21 cellular contexts compared by ENCODE assay signal in the genomic region with DNA sequence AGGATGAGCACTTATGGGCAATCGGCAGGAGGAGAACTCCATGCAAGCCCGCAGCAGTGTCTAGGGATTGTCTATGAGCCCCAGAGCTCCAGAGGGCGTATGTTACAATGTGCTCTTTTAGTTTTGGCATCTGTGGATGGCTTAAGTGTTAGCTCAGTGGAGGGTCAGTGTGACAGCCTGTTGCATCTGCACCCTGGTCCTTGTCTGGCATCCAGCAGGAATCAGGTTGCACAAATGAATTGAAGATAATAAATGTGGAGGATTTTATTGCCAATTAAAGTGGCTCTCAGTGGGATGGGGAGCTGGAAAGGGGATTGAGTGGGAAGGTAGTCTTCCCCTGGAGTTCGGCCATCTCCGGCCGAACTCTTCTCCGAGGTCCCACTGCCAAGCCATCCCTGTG. TPM values are rescaled to one million over a fixed set of nuclear protein-coding genes. Genes with fewer than 3 reads are reported as not detected.
DNase-seq lines count a peak whose midpoint lies in the region; ATAC-seq, FAIRE-seq and TF ChIP-seq lines count a peak whose summit lies in the region.
"Had no signal": no experiment of that assay in that cellular context is flagged by ENCODE, and none has a peak within 500 bp of the region (broad histone marks: within the 10 kb centered on the region; RNA-seq: fewer than 3 reads in every experiment).

No MANE protein-coding gene starts in this region.

- FAIRE-seq in astrocyte (lab: Jason Lieb, UNC): no peak
- FAIRE-seq in keratinocyte (lab: Jason Lieb, UNC): peak; percentile 5
- FAIRE-seq: D721Med, G401.6, GM12891, GM18507 had no signal

- H3K9me3 ChIP-seq in HEK293 (ENCODE audit: control insufficient read depth, insufficient read depth, low read depth, low read length): no peaks in the 10 kb centered on the region
- no peaks in the 10 kb centered on the region for H3K9me3 ChIP-seq in astrocyte (ENCODE audit: insufficient read depth, low read depth, low read length)
- no peaks in the 10 kb centered on the region for H3K9me3 ChIP-seq in keratinocyte (ENCODE audit: control insufficient read depth, low read depth, low read length)
- H3K9me3 ChIP-seq: BE2C had no signal

- peaks cover 76% of the 10 kb centered on the region for H3K79me2 ChIP-seq in astrocyte (ENCODE audit: insufficient read depth, low read length)
- no peaks in the 10 kb centered on the region for H3K79me2 ChIP-seq in keratinocyte (ENCODE audit: control insufficient read depth, insufficient read depth, low read length)

- H3K4me3 Mint-ChIP-seq in astrocyte (ENCODE audit: unreplicated experiment) (no peak overlapping the region), progenitor cell of endocrine pancreas (ENCODE audit: low read depth) (no peak overlapping the region), Calu3 (ENCODE audit: low read depth, unreplicated experiment) (no peak overlapping the region)
- H3K4me3 Mint-ChIP-seq: CD4-positive, CD25-positive, alpha-beta regulatory T cell; CD8-positive, alpha-beta memory T cell had no signal

- peaks cover 2% of the 10 kb centered on the region for H3K9me3 Mint-ChIP-seq in astrocyte (ENCODE audit: unreplicated experiment)
- peaks cover 13% of the 10 kb centered on the region for H3K9me3 Mint-ChIP-seq in progenitor cell of endocrine pancreas (ENCODE audit: low read depth)
- no peaks in the 10 kb centered on the region for H3K9me3 Mint-ChIP-seq in Calu3 (ENCODE audit: low read depth, unreplicated experiment)

- H3K4me1 Mint-ChIP-seq in astrocyte (ENCODE audit: low read depth, unreplicated experiment) (peaks cover 54% of the 10 kb centered on the region), progenitor cell of endocrine pancreas (ENCODE audit: low read depth) (peaks cover 7% of the 10 kb centered on the region), Calu3 (ENCODE audit: low read depth, unreplicated experiment) (peaks cover 21% of the 10 kb centered on the region)
- H3K4me1 Mint-ChIP-seq: CD4-positive, CD25-positive, alpha-beta regulatory T cell; CD8-positive, alpha-beta memory T cell had no signal

- no peaks in the 10 kb centered on the region for H3K9me1 ChIP-seq in keratinocyte (ENCODE audit: control insufficient read depth, extremely low read depth, insufficient read depth, low read length)

- H3K27ac Mint-ChIP-seq in astrocyte (ENCODE audit: unreplicated experiment): peak overlapping the region; percentile 82
- peak overlapping the region; percentile 6 for H3K27ac Mint-ChIP-seq in progenitor cell of endocrine pancreas
- H3K27ac Mint-ChIP-seq in Calu3 (ENCODE audit: unreplicated experiment): no peak overlapping the region
- H3K27ac Mint-ChIP-seq: CD4-positive, CD25-positive, alpha-beta regulatory T cell; CD8-positive, alpha-beta memory T cell had no signal

- no peak overlapping the region for H3K27ac ChIP-seq in HEK293 (ENCODE audit: extremely low read depth, low read depth, low read length)
- no peak overlapping the region for H3K27ac ChIP-seq in astrocyte (ENCODE audit: low read depth, low read length)
- no peak overlapping the region for H3K27ac ChIP-seq in keratinocyte (ENCODE audit: control insufficient read depth, insufficient read depth, low read length)

- H4K20me1 ChIP-seq in astrocyte (ENCODE audit: insufficient read depth, low read length) (no peaks in the 10 kb centered on the region), keratinocyte (ENCODE audit: control insufficient read depth, extremely low read depth, insufficient read depth, low read length) (no peaks in the 10 kb centered on the region)

- POLR2A ChIA-PET in HEK293 (lab: Yijun Ruan, JAX): no interaction called here

- peaks cover 4% of the 10 kb centered on the region; the same call in 1 of the 2 replicates for H3K4me1 ChIP-seq in HEK293 (ENCODE audit: control insufficient read depth, insufficient read depth, low read length)
- peaks cover 33% of the 10 kb centered on the region for H3K4me1 ChIP-seq in astrocyte (ENCODE audit: insufficient read depth, low read length)
- H3K4me1 ChIP-seq in keratinocyte (ENCODE audit: control insufficient read depth, extremely low read depth, insufficient read depth, low read length): peaks cover 13% of the 10 kb centered on the region
- H3K4me1 ChIP-seq: BE2C had no signal

- H3K36me3 Mint-ChIP-seq in astrocyte (ENCODE audit: low read depth, unreplicated experiment) (peaks cover 54% of the 10 kb centered on the region), progenitor cell of endocrine pancreas (ENCODE audit: insufficient read depth) (peaks cover 20% of the 10 kb centered on the region), Calu3 (ENCODE audit: insufficient read depth, unreplicated experiment) (peaks cover 5% of the 10 kb centered on the region)
- H3K36me3 Mint-ChIP-seq: CD4-positive, CD25-positive, alpha-beta regulatory T cell; CD8-positive, alpha-beta memory T cell had no signal

- TF ChIP-seq CTCF in HEK293 (tag by site-specific recombination; IDR thresholded peaks at IDR 0.05) (no peak), astrocyte (IDR thresholded peaks at IDR 0.05; ENCODE audit: insufficient read depth, low read depth, low read length) (no peak), keratinocyte (optimal IDR thresholded peaks at IDR 0.05 in 1 of 3, IDR thresholded peaks at IDR 0.05 in 1 of 3, conservative IDR thresholded peaks at IDR 0.05 in 1 of 3; ENCODE audit: extremely low read depth in 1 of 3, insufficient read depth in 2 of 3, low read length in 3 of 3) (no peak), progenitor cell of endocrine pancreas (IDR thresholded peaks at IDR 0.05; ENCODE audit: unreplicated experiment) (no peak), Calu3 (IDR thresholded peaks at IDR 0.05; ENCODE audit: unreplicated experiment) (no peak)

- H2AFZ ChIP-seq in astrocyte (ENCODE audit: low read depth, low read length) (no peak overlapping the region), keratinocyte (ENCODE audit: control insufficient read depth, low read length) (no peak overlapping the region)

- no peak overlapping the region for H3K9ac ChIP-seq in astrocyte (ENCODE audit: low read length)
- no peak overlapping the region for H3K9ac ChIP-seq in keratinocyte (ENCODE audit: control insufficient read depth, extremely low read depth, insufficient read depth, low read length)

- H3K36me3 ChIP-seq in HEK293 (ENCODE audit: control insufficient read depth in 2 of 2, insufficient read depth in 1 of 2, low read length in 2 of 2) (no peaks in the 10 kb centered on the region), astrocyte (ENCODE audit: insufficient read depth, low read length) (peaks cover 4% of the 10 kb centered on the region), keratinocyte (ENCODE audit: control insufficient read depth in 2 of 2, extremely low read depth in 1 of 2, insufficient read depth in 2 of 2, low read length in 2 of 2) (no peaks in the 10 kb centered on the region)
- H3K36me3 ChIP-seq: BE2C had no signal

- H3K4me3 ChIP-seq in HEK293 (ENCODE audit: low read depth, low read length) (no peak overlapping the region), astrocyte (ENCODE audit: insufficient read depth, low read depth, low read length) (no peak overlapping the region), keratinocyte (ENCODE audit: control insufficient read depth in 2 of 3, extremely low read depth in 1 of 3, insufficient read depth in 2 of 3, low read depth in 1 of 3, low read length in 3 of 3) (no peak overlapping the region)

- H3K27me3 ChIP-seq in astrocyte (ENCODE audit: insufficient read depth, low read length) (no peaks in the 10 kb centered on the region), keratinocyte (ENCODE audit: control insufficient read depth, extremely low read depth, insufficient read depth, low read length) (no peaks in the 10 kb centered on the region)
- H3K27me3 ChIP-seq: BE2C had no signal

- dilution Hi-C loops in keratinocyte (cut with MboI; ENCODE audit: extremely low pct_ligation_motif_present, low sequenced_read_pairs): no loop called here

- no peak overlapping the region for H3K4me2 ChIP-seq in astrocyte (ENCODE audit: low read length)
- no peak overlapping the region for H3K4me2 ChIP-seq in keratinocyte (ENCODE audit: control insufficient read depth, extremely low read depth, insufficient read depth, low read depth, low read length)

- CTCF ChIA-PET in HEK293 (lab: Yijun Ruan, JAX) (no interaction called here), Calu3 (lab: Charles Lee) (no interaction called here)

- H3K27me3 Mint-ChIP-seq in astrocyte (ENCODE audit: low read depth, unreplicated experiment): no peaks in the 10 kb centered on the region
- H3K27me3 Mint-ChIP-seq in progenitor cell of endocrine pancreas: no peaks in the 10 kb centered on the region
- H3K27me3 Mint-ChIP-seq in Calu3 (ENCODE audit: unreplicated experiment): no peaks in the 10 kb centered on the region

- BruUV-seq in Calu3 (replicated peaks; lab: Mats Ljungman, UMichigan): no TSS peak

- ATAC-seq in HG02938 (IDR thresholded peaks at IDR 0.05; ENCODE audit: unreplicated experiment): no peak
- no peak for ATAC-seq in HG03139 (IDR thresholded peaks at IDR 0.05; ENCODE audit: unreplicated experiment)
- ATAC-seq: HCT116 had no signal

- intact Hi-C loops in Calu3 (cut with micrococcal nuclease; ENCODE audit: unreplicated experiment): no loop called here

- DNase-seq in astrocyte (ENCODE audit: low read depth): no peak
- DNase-seq in keratinocyte (ENCODE audit: low read depth, low spot score): no peak
- no peak for DNase-seq in progenitor cell of endocrine pancreas (ENCODE audit: low spot score, unreplicated experiment)
- DNase-seq in NCI-H446 treated with DMSO at 0.1 percent for 48 hours (lab: John Stamatoyannopoulos, UW): no peak
- DNase-seq in Calu3: no peak
- DNase-seq: ACHN; BE2C; C1 segment of cervical spinal cord; CD4-positive, CD25-positive, alpha-beta regulatory T cell; CD8-positive, alpha-beta memory T cell; COR-L47; GOT3; H7 had no signal

TF ChIP-seq in HEK293, 187 proteins besides CTCF, POLR2A, EP300 and RAD21 (continues in another document):
- TF ChIP-seq ZBTB20 (tag by site-specific recombination; IDR thresholded peaks at IDR 0.05) (no peak), MZF1 (tag by site-specific recombination; IDR thresholded peaks at IDR 0.05; ENCODE audit: borderline replicate concordance) (peak; percentile 93; the same call in 1 of the 2 replicates), KLF16 (tag by site-specific recombination; IDR thresholded peaks at IDR 0.05) (no peak), GLIS2 (tag by site-specific recombination; IDR thresholded peaks at IDR 0.05) (no peak), ZNF837 (tag by site-specific recombination; IDR thresholded peaks at IDR 0.05) (no peak)

RNA-seq across cellular contexts. Expression of gene PRICKLE2, which starts 11.8 kb away (rescaled TPM):
- total RNA-seq in astrocyte: 84.4 and 101 TPM in 2 replicates
- polyA plus RNA-seq in keratinocyte: 7.0 to 8.6 TPM (median 7.8 TPM) in 3 replicates
- 2.0 TPM for polyA plus RNA-seq in keratinocyte (2011; ENCODE audit: low read depth)
- polyA plus RNA-seq in keratinocyte (2011; cell fraction: cytosol; rRNA removed): 3.8 and 5.4 TPM in 2 replicates
- polyA plus RNA-seq in keratinocyte (2011; cell fraction: nucleus; rRNA removed): 22.1 TPM in 2 replicates
- polyA plus RNA-seq in keratinocyte (2012; ENCODE audit: low replicate concordance): 3.3 and 6.6 TPM in 2 replicates
- polyA minus RNA-seq in keratinocyte: 28.6 to 39.7 TPM (median 30.5 TPM) in 3 replicates
- polyA minus RNA-seq in keratinocyte (2011; cell fraction: cytosol; rRNA and poly(A)+ RNA removed): 16.1 TPM
- polyA minus RNA-seq in keratinocyte (2011; cell fraction: nucleus; rRNA and poly(A)+ RNA removed): 35.8 and 69.4 TPM in 2 replicates
- 23.2 and 25.3 TPM in 2 replicates for total RNA-seq in progenitor cell of endocrine pancreas
- total RNA-seq in Calu3 (2022): 1.9 and 4.0 TPM in 2 replicates
- total RNA-seq: CD8-positive, alpha-beta memory T cell had no signal
- polyA plus RNA-seq: CD4-positive, CD25-positive, alpha-beta regulatory T cell; CD8-positive, alpha-beta memory T cell had no signal
